ENCODE assay signal across 1 cellular context in genomic region chr2:22885245-22885644, GRCh38.
TF ChIP-seq lines count a peak whose summit lies in the region.

No MANE protein-coding gene starts in this region.

TF ChIP-seq in GM23338, 12 proteins besides CTCF, POLR2A, EP300 and RAD21 (continued from another document):
- TF ChIP-seq JUNB (IDR thresholded peaks at IDR 0.05; ENCODE audit: unreplicated experiment), result no peak
- no peak for TF ChIP-seq ZNF114 (CRISPR knock-in tag; IDR thresholded peaks at IDR 0.05)
- TF ChIP-seq EZH2phosphoT487 (IDR thresholded peaks at IDR 0.05; ENCODE audit: unreplicated experiment), result no peak
